In genomic region chr7:1346851-1347250, GRCh38 we compare ENCODE assay signal across 27 cellular contexts.
"Had no signal": no experiment of that assay in that cellular context is flagged by ENCODE, and none has a peak within 500 bp of the region (broad histone marks: within the 10 kb centered on the region; RNA-seq: fewer than 3 reads in every experiment).

No MANE protein-coding gene starts in this region.

- H3K4me3 ChIP-seq: adrenal gland, breast epithelium, SJSA1 had no signal

- H3K27ac ChIP-seq: adrenal gland, breast epithelium, SJSA1 had no signal

- H3K9me3 ChIP-seq: adrenal gland, breast epithelium, SJSA1 had no signal

- H3K4me1 ChIP-seq: adrenal gland, breast epithelium, SJSA1 had no signal

- H3K36me3 ChIP-seq: adrenal gland, breast epithelium, SJSA1 had no signal

- DNase-seq: activated CD4-positive, alpha-beta T cell treated with anti-CD3 and anti-CD28 coated beads for 48 hours; activated CD4-positive, alpha-beta T cell treated with anti-CD3 and anti-CD28 coated beads, Interleukin-2, amount 50 U/mL, for 4 hours; activated CD8-positive, alpha-beta memory T cell treated with anti-CD3 and anti-CD28 coated beads, Interleukin-2, amount 50 U/mL, for 48 hours; activated CD8-positive, alpha-beta T cell treated with anti-CD3 and anti-CD28 coated beads, Interleukin-2, amount 10 ng/mL, durations not matched to agents 7 days and 5 days; activated naive CD4-positive, alpha-beta T cell treated with anti-CD3 and anti-CD28 coated beads, Interleukin-2, amount 50 U/mL, for 16 hours; activated naive CD8-positive, alpha-beta T cell treated with anti-CD3 and anti-CD28 coated beads, Interleukin-2, amount 10 ng/mL, durations not matched to agents 7 days and 5 days; activated T-cell treated with anti-CD3 and anti-CD28 coated beads, Interleukin-2, amount 50 U/mL, for 1 hour; adrenal gland; anterior cingulate cortex; central memory CD4-positive, alpha-beta T cell; Kasumi-1; KBM-7; NCI-H146; NCI-H187 treated with DMSO at 0.1 percent for 48 hours; NCI-H2081 treated with DMSO at 0.1 percent for 48 hours; NCI-H2171; NCI-H2227 treated with DMSO at 0.1 percent for 48 hours; NCI-H526 treated with DMSO at 0.1 percent for 48 hours; NCI-H82; OCI-M1; RPMI8226; SHP77; SW 1271 had no signal

- ATAC-seq: activated CD4-positive, CD25-positive, alpha-beta regulatory T cell treated with anti-CD3 and anti-CD28 coated beads, Interleukin-2, amount 50 U/mL, for 24 hours; activated CD8-positive, alpha-beta T cell treated with anti-CD3 and anti-CD28 coated beads, Interleukin-2, amount 10 ng/mL, durations not matched to agents 7 days and 5 days; SK-N-SH treated with all-trans-retinoic acid at 6 μM for 48 hours had no signal
